8 cellular contexts compared by ENCODE assay signal in the genomic region with DNA sequence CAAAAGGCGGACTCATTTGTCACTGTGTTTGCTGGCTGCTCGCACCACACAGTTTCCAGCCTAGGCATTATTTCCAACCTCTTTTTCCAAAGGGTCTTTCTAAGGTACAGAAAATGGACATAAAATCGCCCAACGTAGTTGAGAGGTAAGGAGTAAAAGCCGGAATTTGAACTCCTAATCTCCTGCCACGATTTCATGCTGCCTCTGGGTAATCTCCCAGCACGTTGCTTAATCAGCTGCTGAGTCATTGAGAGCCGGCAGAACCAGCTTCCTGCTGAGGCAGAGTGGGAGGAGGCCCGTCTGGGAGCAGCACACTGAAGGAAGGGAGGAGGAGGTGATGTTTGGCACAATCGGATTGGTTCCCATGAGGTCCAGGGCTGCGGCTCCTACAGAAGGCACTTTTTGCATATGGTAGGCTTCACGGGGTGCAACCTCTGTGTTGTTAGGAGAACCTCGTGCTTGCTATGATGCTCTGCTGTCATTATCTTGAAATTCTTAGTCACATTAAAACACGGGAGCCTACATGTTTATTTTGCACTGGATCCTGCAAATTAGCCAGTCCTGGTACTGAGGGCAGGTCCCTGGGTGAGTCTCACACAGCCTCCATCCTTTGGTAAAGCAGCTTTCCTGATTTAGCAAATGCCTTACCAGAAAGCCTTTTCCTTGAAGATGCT.
A peak's percentile ranks its signal among the peaks of the same experiment; 100 is the strongest.
DNase-seq lines count a peak whose midpoint lies in the region; ATAC-seq, FAIRE-seq and TF ChIP-seq lines count a peak whose summit lies in the region.

No MANE protein-coding gene starts in this region.

- ATAC-seq in GM18858 (IDR thresholded peaks at IDR 0.05; ENCODE audit: unreplicated experiment): no peak

- H3K27me3 ChIP-seq in GM23248 (replicated peaks; ENCODE audit: insufficient read depth) (no peaks in the 10 kb centered on the region), iPS DF 6.9 (ENCODE audit: control insufficient read depth, insufficient read depth, low read length) (no peaks in the 10 kb centered on the region)

- H3K9me2 ChIP-seq in GM23248 (ENCODE audit: insufficient read depth): no peaks in the 10 kb centered on the region

- FAIRE-seq in D721Med (lab: Jason Lieb, UNC): no peak

- H3K9ac ChIP-seq in GM23248: peak overlapping the region; percentile 6; the same call in 1 of the 2 replicates

- H3K36me3 ChIP-seq in GM23248 (ENCODE audit: low read depth) (no peaks in the 10 kb centered on the region), iPS DF 6.9 (ENCODE audit: control insufficient read depth, insufficient read depth, low read length) (no peaks in the 10 kb centered on the region)

- DNase-seq in GM23248 (peak; percentile 96), NCI-H69 (lab: John Stamatoyannopoulos, UW) (peak; percentile 99), astrocyte of the spinal cord (ENCODE audit: low read depth, low spot score) (peak; percentile 93), iPS DF 6.9 (ENCODE audit: low read depth, low spot score) (peak; percentile 52), skeletal muscle cell (ENCODE audit: low read depth) (peak; percentile 75), D721Med (ENCODE audit: insufficient read length, low spot score) (no peak)
- no peak for DNase-seq in effector CD8-positive, alpha-beta T cell (lab: John Stamatoyannopoulos, UW)

- H3K27ac ChIP-seq in GM23248 (peak overlapping the region; percentile 46), iPS DF 6.9 (ENCODE audit: low read length) (no peak overlapping the region)

- no peaks in the 10 kb centered on the region for H4K20me1 ChIP-seq in GM23248 (ENCODE audit: insufficient read depth)

- H3K9me3 ChIP-seq in GM23248 (ENCODE audit: low read depth) (no peaks in the 10 kb centered on the region), iPS DF 6.9 (ENCODE audit: control insufficient read depth, insufficient read depth, low read length) (no peaks in the 10 kb centered on the region)

- in situ Hi-C loops in GM23248 (cut with MboI) (no loop called here), astrocyte of the spinal cord (cut with HindIII; ENCODE audit: low sequenced_read_pairs) (no loop called here)

- H3K4me1 ChIP-seq in GM23248 (ENCODE audit: insufficient read depth): peaks cover 22% of the 10 kb centered on the region
- H3K4me1 ChIP-seq in iPS DF 6.9 (ENCODE audit: control insufficient read depth, insufficient read depth, low read length): peaks cover 8% of the 10 kb centered on the region

- H3F3A ChIP-seq in GM23248 (ENCODE audit: insufficient read depth): peaks cover 22% of the 10 kb centered on the region

- TF ChIP-seq CTCF in astrocyte of the spinal cord (IDR thresholded peaks at IDR 0.05; ENCODE audit: low read depth, low read length): no peak
- no peak for TF ChIP-seq CTCF in D721Med (IDR thresholded peaks at IDR 0.05; ENCODE audit: insufficient read depth, missing control alignments)

- no peaks in the 10 kb centered on the region for H3K79me2 ChIP-seq in GM23248 (ENCODE audit: insufficient read depth)

- peak overlapping the region; percentile 64 for H2AFZ ChIP-seq in GM23248

- peak overlapping the region; percentile 39; the same call in 1 of the 2 replicates for H3K4me3 ChIP-seq in GM23248
- no peak overlapping the region for H3K4me3 ChIP-seq in astrocyte of the spinal cord (ENCODE audit: low read depth, low read length)
- no peak overlapping the region for H3K4me3 ChIP-seq in iPS DF 6.9 (ENCODE audit: low read length)
- no peak overlapping the region for H3K4me3 ChIP-seq in skeletal muscle cell (ENCODE audit: low read depth, low read length)

- 12 to 13% methylated on average over 14 of the region's 14 CpGs for WGBS in GM23248 (ENCODE audit: low coverage in 1 of 2, low lambda C conversion rate in 2 of 2, missing lambda C conversion rate in 2 of 2), 2 experiments
- whole genome bisulfite sequencing in iPS DF 6.9 (ENCODE audit: insufficient coverage, insufficient read length): no CpG with 5 or more reads among the region's 14 CpGs

- peak overlapping the region; percentile 55 for H3K4me2 ChIP-seq in GM23248 (ENCODE audit: unreplicated experiment)

Comparison
In these comparisons a context has a peak if more than half of its experiments do, and no peak if none do; other contexts are left out.
1. DNase-seq: peak in GM23248 (single experiment), NCI-H69 (single experiment), astrocyte of the spinal cord (single experiment), iPS DF 6.9 (single experiment) and skeletal muscle cell (single experiment); none in effector CD8-positive, alpha-beta T cell (single experiment) and D721Med (single experiment).